ENCODE assay signal across 27 cellular contexts in the genomic region with DNA sequence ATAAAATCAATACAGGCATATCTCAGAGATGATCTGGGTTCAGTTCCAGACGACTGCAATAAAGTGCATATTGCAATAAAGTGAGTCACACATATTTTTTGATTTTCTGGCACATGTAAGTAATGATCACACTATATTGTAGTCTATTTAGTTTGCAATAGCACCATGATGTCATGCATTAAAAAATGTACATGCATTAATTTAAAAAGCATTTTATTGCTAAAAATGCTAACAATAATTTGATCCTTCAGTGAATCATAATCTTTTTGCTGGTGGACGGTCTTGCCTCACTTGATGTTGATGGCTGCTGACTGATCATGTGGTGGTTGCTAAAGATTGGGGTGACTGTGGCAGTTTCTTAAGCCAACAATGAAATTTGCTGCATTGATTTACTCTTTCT.
DNase-seq lines count a peak whose midpoint lies in the region; ATAC-seq and TF ChIP-seq lines count a peak whose summit lies in the region.
"Had no signal": no experiment of that assay in that cellular context is flagged by ENCODE, and none has a peak within 500 bp of the region (broad histone marks: within the 10 kb centered on the region; RNA-seq: fewer than 3 reads in every experiment).

No MANE protein-coding gene starts in this region.

- intact Hi-C loops in cardiac septum (cut with DNase I): no loop called here

- no peaks in the 10 kb centered on the region for H3K9me3 ChIP-seq in RWPE2 (ENCODE audit: severe bottlenecking)
- H3K9me3 ChIP-seq: BE2C, HAP-1, Peyer's patch, SJCRH30 had no signal

- POLR2A ChIA-PET in BJ (lab: Charles Lee): no interaction called here

- H3K27ac ChIP-seq in RWPE2 (ENCODE audit: poor library complexity, severe bottlenecking): peak overlapping the region; percentile 49
- H3K27ac ChIP-seq: KMS-11, Peyer's patch, SJCRH30 had no signal

- H3K4me3 ChIP-seq in BJ (ENCODE audit: low read depth, low read length): no peak overlapping the region
- no peak overlapping the region for H3K4me3 ChIP-seq in RWPE2 (ENCODE audit: severe bottlenecking)
- no peak overlapping the region for H3K4me3 ChIP-seq in foreskin fibroblast (ENCODE audit: low read depth in 1 of 2, low read length in 2 of 2)
- H3K4me3 ChIP-seq: GM12878, HAP-1, Peyer's patch, SJCRH30 had no signal

- DNase-seq in BJ (ENCODE audit: low read depth) (peak; percentile 6), ELR (ENCODE audit: low read depth) (peak; percentile 1), RWPE2 (ENCODE audit: low spot score) (no peak), foreskin fibroblast (peak; percentile 9 to 21), cardiac septum (ENCODE audit: low spot score) (no peak)
- no peak for DNase-seq in activated naive CD4-positive, alpha-beta T cell treated with anti-CD3 and anti-CD28 coated beads, Interleukin-2, amount 50 U/mL, for 72 hours (ENCODE audit: low spot score in 2 of 2)
- DNase-seq: BE2C; Calu3; DMS153; DND-41; GOT3; NCI-H1048; NCI-H1417; NCI-H1694; NCI-H2029 treated with DMSO at 0.1 percent for 48 hours; NCI-H446 treated with DMSO at 0.1 percent for 48 hours; NCI-H526; NCI-H82; NK-92 treated with Interleukin-12 subunit alpha and Interleukin-12 subunit beta, amount 100 ng/mL, for 24 hours; Peyer's patch; SJCRH30; T-cell had no signal

- H3K27me3 ChIP-seq in BJ (ENCODE audit: control insufficient read depth, insufficient read depth, low read length) (no peaks in the 10 kb centered on the region), RWPE2 (ENCODE audit: insufficient read depth, poor library complexity, severe bottlenecking) (no peaks in the 10 kb centered on the region)
- H3K27me3 ChIP-seq: BE2C, Peyer's patch, SJCRH30 had no signal

- peaks cover 5 to 6% of the 10 kb centered on the region in 2 donors for H3K9me3 Mint-ChIP-seq in activated naive CD4-positive, alpha-beta T cell treated with anti-CD3 and anti-CD28 coated beads, Interleukin-2, amount 50 U/mL, for 72 hours

- no peaks in the 10 kb centered on the region for H3K36me3 Mint-ChIP-seq in activated naive CD4-positive, alpha-beta T cell treated with anti-CD3 and anti-CD28 coated beads, Interleukin-2, amount 50 U/mL, for 72 hours
- H3K36me3 Mint-ChIP-seq: IgD-negative memory B cell, T-cell had no signal

- peaks cover 10% of the 10 kb centered on the region for H3K4me1 ChIP-seq in RWPE2 (ENCODE audit: insufficient read depth, poor library complexity, severe bottlenecking)
- H3K4me1 ChIP-seq: BE2C, HAP-1, Peyer's patch, SJCRH30 had no signal

- H3K36me3 ChIP-seq in BJ (ENCODE audit: control insufficient read depth, insufficient read depth, low read length) (no peaks in the 10 kb centered on the region), RWPE2 (ENCODE audit: low read depth) (no peaks in the 10 kb centered on the region)
- H3K36me3 ChIP-seq: BE2C, HAP-1, Peyer's patch, SJCRH30 had no signal

- TF ChIP-seq CTCF in BJ (IDR thresholded peaks at IDR 0.05; ENCODE audit: insufficient read depth, low read depth, low read length) (no peak), RWPE2 (IDR thresholded peaks at IDR 0.05; ENCODE audit: poor library complexity, severe bottlenecking) (no peak), foreskin fibroblast (IDR thresholded peaks at IDR 0.05; ENCODE audit: low read depth, low read length) (no peak)

- CTCF ChIA-PET in BJ (lab: Yijun Ruan, JAX): no interaction called here

- ATAC-seq in RWPE2 (ENCODE audit: low read depth) (peak; percentile 75; the same call in 2 of the 3 replicates), HG03159 (IDR thresholded peaks at IDR 0.05; ENCODE audit: unreplicated experiment) (no peak)
- no peak for ATAC-seq in activated naive CD4-positive, alpha-beta T cell treated with anti-CD3 and anti-CD28 coated beads, Interleukin-2, amount 50 U/mL, for 72 hours
- ATAC-seq: GM12878, T-cell had no signal

- H3K27ac Mint-ChIP-seq in activated naive CD4-positive, alpha-beta T cell treated with anti-CD3 and anti-CD28 coated beads, Interleukin-2, amount 50 U/mL, for 72 hours: no peak overlapping the region
- H3K27ac Mint-ChIP-seq: IgD-negative memory B cell, T-cell had no signal

Comparison
In these comparisons a context has a peak if more than half of its experiments do, and no peak if none do; other contexts are left out.
1. DNase-seq: peak in BJ (single experiment), ELR (single experiment) and foreskin fibroblast (2 of 2); none in RWPE2 (single experiment), activated naive CD4-positive, alpha-beta T cell treated with anti-CD3 and anti-CD28 coated beads, Interleukin-2, amount 50 U/mL, for 72 hours (0 of 2) and cardiac septum (single experiment).